1 cellular context compared by ENCODE assay signal in genomic region chr11:8717876-8718753, GRCh38.
TF ChIP-seq lines count a peak whose summit lies in the region.

No MANE protein-coding gene starts in this region.

TF ChIP-seq in HCT116, 20 proteins besides CTCF, POLR2A, EP300 and RAD21 (continued from another document):
- TF ChIP-seq MAX (IDR thresholded peaks at IDR 0.05) (no peak; the same call in 1 of the 2 replicates), ZNF274 (IDR thresholded peaks at IDR 0.05; ENCODE audit: low read depth, low read length) (no peak)
